Comparison of ENCODE assay signal across 8 cellular contexts in genomic region chr6:34890526-34890910, GRCh38. TPM values are rescaled to one million over a fixed set of nuclear protein-coding genes. Genes with fewer than 3 reads are reported as not detected.
DNase-seq lines count a peak whose midpoint lies in the region; ATAC-seq and TF ChIP-seq lines count a peak whose summit lies in the region.

No MANE protein-coding gene starts in this region.

- no peak overlapping the region for H2AFZ ChIP-seq in DND-41 (ENCODE audit: low read depth, low read length)
- H2AFZ ChIP-seq in OCI-LY3 (ENCODE audit: low read depth, low read length) = no peak overlapping the region

- peak overlapping the region; percentile 80; the same call in 1 of the 2 replicates for H3K9ac ChIP-seq in DND-41 (ENCODE audit: low read depth, low read length)
- 0 out of 2 replicates have a peak overlapping the region, but pooled peaks have one; percentile 56 for H3K9ac ChIP-seq in OCI-LY3 (ENCODE audit: low read length)
- no peak overlapping the region for H3K9ac ChIP-seq in endodermal cell (ENCODE audit: extremely low read depth, low read length, poor library complexity, severe bottlenecking)

- no peaks in the 10 kb centered on the region for H3K27me3 ChIP-seq in DND-41 (ENCODE audit: insufficient read depth, low read length, poor library complexity)
- no peaks in the 10 kb centered on the region for H3K27me3 ChIP-seq in OCI-LY3 (ENCODE audit: low read depth, low read length)
- no peaks in the 10 kb centered on the region for H3K27me3 ChIP-seq in endodermal cell (ENCODE audit: control insufficient read depth, insufficient read depth, low read length, poor library complexity, severe bottlenecking)
- no peaks in the 10 kb centered on the region for H3K27me3 ChIP-seq in ovary
- H3K27me3 ChIP-seq in prostate gland (replicated peaks; ENCODE audit: insufficient read depth) = no peaks in the 10 kb centered on the region

- H3K4me3 ChIP-seq in DND-41 (ENCODE audit: low read depth in 1 of 2, low read length in 2 of 2) = peak overlapping the region in 1 of 2 experiments; percentile 85; a peak in 2 of 4 replicates
- peak overlapping the region; percentile 86 for H3K4me3 ChIP-seq in OCI-LY3 (ENCODE audit: low read length)
- peak overlapping the region; percentile 76 for H3K4me3 ChIP-seq in endodermal cell (ENCODE audit: low read length)
- peak overlapping the region; percentile 88 for H3K4me3 ChIP-seq in ovary
- H3K4me3 ChIP-seq in prostate gland = peak overlapping the region in 1 of 2 donors; percentile 78

- no peak for TF ChIP-seq CTCF in DND-41 (IDR thresholded peaks at IDR 0.05; ENCODE audit: borderline replicate concordance, extremely low read depth, low read length, poor library complexity, severe bottlenecking)
- no peak for TF ChIP-seq CTCF in OCI-LY3 (IDR thresholded peaks at IDR 0.05; ENCODE audit: low read depth, low read length)
- TF ChIP-seq CTCF in endodermal cell (conservative IDR thresholded peaks at IDR 0.05) = no peak
- no peak for TF ChIP-seq CTCF in ovary (IDR thresholded peaks at IDR 0.05)
- TF ChIP-seq CTCF in prostate gland (IDR thresholded peaks at IDR 0.05) = no peak

- H3K4me3 Mint-ChIP-seq in endodermal cell = peak overlapping the region; percentile 97

- H3K79me2 ChIP-seq in DND-41 (ENCODE audit: insufficient read depth, low read length) = peaks cover 49% of the 10 kb centered on the region
- H3K79me2 ChIP-seq in OCI-LY3 (ENCODE audit: low read length) = peaks cover 21% of the 10 kb centered on the region

- peak overlapping the region; percentile 77 for H3K27ac Mint-ChIP-seq in endodermal cell

- H3K4me2 ChIP-seq in DND-41 (ENCODE audit: insufficient read depth, low read length) (peak overlapping the region; percentile 94), OCI-LY3 (ENCODE audit: low read length) (peak overlapping the region; percentile 94)

- no peak for ATAC-seq in DND-41 (ENCODE audit: insufficient read depth, low read depth)
- ATAC-seq in GM18505 (IDR thresholded peaks at IDR 0.05; ENCODE audit: unreplicated experiment) = no peak
- no peak for ATAC-seq in GM21576 (IDR thresholded peaks at IDR 0.05; ENCODE audit: unreplicated experiment)

- peaks cover 18% of the 10 kb centered on the region for H3K4me1 Mint-ChIP-seq in endodermal cell

- intact Hi-C loops in ovary (cut with DNase I) (loop anchor here in 1 of 4 donors (10.0 kb wide), 1 partner anchor 64 kb away; no protein-coding TSS in a partner anchor), prostate gland (cut with DNase I) (no loop called here)

- H3K36me3 Mint-ChIP-seq in endodermal cell (ENCODE audit: low read depth) = peaks cover 6% of the 10 kb centered on the region

- H3K36me3 ChIP-seq in DND-41 (ENCODE audit: insufficient read depth, low read length) (no peaks in the 10 kb centered on the region; the same call in 1 of the 2 replicates), OCI-LY3 (replicated peaks; ENCODE audit: low read depth, low read length) (no peaks in the 10 kb centered on the region), endodermal cell (ENCODE audit: control insufficient read depth, insufficient read depth, low read length) (peaks cover 1% of the 10 kb centered on the region), ovary (no peaks in the 10 kb centered on the region), prostate gland (no peaks in the 10 kb centered on the region)

- no peak for DNase-seq in DND-41
- DNase-seq in endodermal cell = no peak
- DNase-seq in ovary = no peak
- DNase-seq in NCI-H2227 (lab: John Stamatoyannopoulos, UW; ENCODE audit: unreplicated experiment) = no peak
- DNase-seq in prostate gland (ENCODE audit: low spot score) = no peak

- H3K9me3 Mint-ChIP-seq in endodermal cell = no peaks in the 10 kb centered on the region

- H3K27ac ChIP-seq in DND-41 (ENCODE audit: low read length) (no peak overlapping the region), OCI-LY3 (ENCODE audit: low read length) (no peak overlapping the region), endodermal cell (ENCODE audit: low read depth, low read length) (no peak overlapping the region), ovary (no peak overlapping the region), prostate gland (no peak overlapping the region)

- H3K9me3 ChIP-seq in DND-41 (ENCODE audit: insufficient read depth, low read length, severe bottlenecking) (no peaks in the 10 kb centered on the region), OCI-LY3 (ENCODE audit: insufficient read depth, low read length) (no peaks in the 10 kb centered on the region), endodermal cell (ENCODE audit: control insufficient read depth, low read length) (no peaks in the 10 kb centered on the region), ovary (no peaks in the 10 kb centered on the region), prostate gland (no peaks in the 10 kb centered on the region)

- H3K4me1 ChIP-seq in DND-41 (ENCODE audit: insufficient read depth, low read length) = peaks cover 40% of the 10 kb centered on the region
- H3K4me1 ChIP-seq in OCI-LY3 (ENCODE audit: low read length) = peaks cover 10% of the 10 kb centered on the region
- peaks cover 4% of the 10 kb centered on the region for H3K4me1 ChIP-seq in endodermal cell (ENCODE audit: control insufficient read depth, insufficient read depth, low read length)
- H3K4me1 ChIP-seq in ovary (ENCODE audit: insufficient read depth) = peaks cover 5% of the 10 kb centered on the region
- H3K4me1 ChIP-seq in prostate gland (replicated peaks) = peaks cover 19% of the 10 kb centered on the region

- WGBS in endodermal cell (ENCODE audit: insufficient coverage in 1 of 2, insufficient read length in 1 of 2), 2 experiments = 68 to 78% methylated on average over 3 to 7 of the region's 7 CpGs
- 25 to 28% (median 27%) methylated on average over 7 of the region's 7 CpGs for WGBS in ovary, 3 donors
- WGBS in prostate gland = 27% methylated on average over 7 of the region's 7 CpGs

- TF ChIP-seq EP300 in ovary (IDR thresholded peaks at IDR 0.05) = no peak

- H4K20me1 ChIP-seq in DND-41 (ENCODE audit: insufficient read depth, low read length) = peaks cover 4% of the 10 kb centered on the region; the same call in 1 of the 2 replicates
- no peaks in the 10 kb centered on the region for H4K20me1 ChIP-seq in OCI-LY3 (ENCODE audit: insufficient read depth, low read length)

- no peaks in the 10 kb centered on the region for H3K27me3 Mint-ChIP-seq in endodermal cell (ENCODE audit: insufficient read depth)

- TF ChIP-seq POLR2A in ovary (IDR thresholded peaks at IDR 0.05) = no peak
- TF ChIP-seq POLR2A in GM18505 (IDR thresholded peaks at IDR 0.05; ENCODE audit: borderline replicate concordance, extremely low read depth, insufficient read depth, insufficient read length) = no peak
- no peak for TF ChIP-seq POLR2A in prostate gland (IDR thresholded peaks at IDR 0.05)

RNA-seq across cellular contexts. Expression of gene ANKS1A, which starts 1.5 kb away (rescaled TPM):
- total RNA-seq in endodermal cell = 10 to 100 TPM; 34.9 to 36.4 TPM
- polyA plus RNA-seq in endodermal cell (2013, experiment 1 of 2) = 27.1 TPM
- polyA plus RNA-seq in endodermal cell (2013, experiment 2 of 2) = 25.9 TPM
- 10 to 100 TPM; 16.0 to 45.0 (median 28.9) TPM for total RNA-seq in ovary
- polyA plus RNA-seq in ovary = 10 to 100 TPM; 19.2 to 20.5 TPM
- total RNA-seq in prostate gland = 10 to 100 TPM; 20.5 to 68.4 TPM

RNA-seq across cellular contexts. Expression of gene TAF11, which starts 2.7 kb away (rescaled TPM):
- total RNA-seq in endodermal cell = 10 to 100 TPM; 44.7 to 50.4 TPM
- polyA plus RNA-seq in endodermal cell (2013, experiment 1 of 2) = 47.8 TPM
- 43.2 TPM for polyA plus RNA-seq in endodermal cell (2013, experiment 2 of 2)
- 10 to 100 TPM; 16.0 to 25.0 (median 19.1) TPM for total RNA-seq in ovary
- 10 to 100 TPM; 30.7 to 30.8 TPM for polyA plus RNA-seq in ovary
- total RNA-seq in prostate gland = 10 to 100 TPM; 14.8 to 38.6 TPM
